In the genomic region with DNA sequence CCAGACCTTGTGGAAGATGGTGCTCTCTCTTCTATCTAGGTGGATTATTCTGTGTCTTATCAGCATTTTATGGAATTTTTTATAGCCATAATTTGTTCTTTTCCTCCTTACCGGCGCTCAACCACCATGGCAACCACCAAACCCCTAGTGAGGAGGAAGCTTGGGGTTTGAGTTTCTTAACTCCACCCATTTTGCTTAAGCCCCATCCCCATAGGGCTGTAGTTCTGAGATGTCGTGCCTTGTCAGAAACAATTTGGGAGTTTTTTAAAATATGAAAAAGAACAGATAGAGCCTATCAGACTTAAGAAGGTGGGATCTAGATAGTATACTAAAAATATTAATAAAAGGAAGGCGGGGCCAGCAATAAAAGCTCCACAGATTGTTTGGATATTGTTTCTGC, we compare ENCODE assay signal across 6 cellular contexts.
DNase-seq lines count a peak whose midpoint lies in the region; TF ChIP-seq lines count a peak whose summit lies in the region.

No MANE protein-coding gene starts in this region.

- no peaks in the 10 kb centered on the region for H3K27me3 ChIP-seq in parathyroid adenoma (ENCODE audit: control insufficient read depth, insufficient read depth, low read length)

- H3K36me3 ChIP-seq in parathyroid adenoma (ENCODE audit: control insufficient read depth, insufficient read depth, low read length), result no peaks in the 10 kb centered on the region

- H3K9me3 ChIP-seq in parathyroid adenoma (ENCODE audit: control insufficient read depth, low read length), result no peaks in the 10 kb centered on the region

- H3K4me2 ChIP-seq in parathyroid adenoma (ENCODE audit: low read length), result peak overlapping the region; percentile 100

- H2AFZ ChIP-seq in parathyroid adenoma, result no peak overlapping the region

- H3K27ac ChIP-seq in parathyroid adenoma, result peak overlapping the region; percentile 97

- peaks cover 37% of the 10 kb centered on the region for H3K79me2 ChIP-seq in parathyroid adenoma

- H3K4me3 ChIP-seq in choroid plexus epithelial cell (ENCODE audit: low read depth, low read length) (peak overlapping the region; percentile 96), parathyroid adenoma (ENCODE audit: low read depth, low read length) (peak overlapping the region; percentile 99)

- DNase-seq in CD1c-positive myeloid dendritic cell (ENCODE audit: extremely low spot score), result peak; percentile 48
- DNase-seq in MV-4-11 (lab: John Stamatoyannopoulos, UW), result peak; percentile 58
- peak; percentile 82 for DNase-seq in choroid plexus epithelial cell (ENCODE audit: low read depth)
- DNase-seq in NCI-H1092 treated with DMSO at 0.1 percent for 48 hours (lab: John Stamatoyannopoulos, UW), result no peak
- DNase-seq in T1000 (lab: John Stamatoyannopoulos, UW), result no peak

- peak overlapping the region; percentile 51 for H3K9ac ChIP-seq in parathyroid adenoma

- TF ChIP-seq CTCF in choroid plexus epithelial cell (conservative IDR thresholded peaks at IDR 0.05; ENCODE audit: low read depth, low read length) (no peak), parathyroid adenoma (IDR thresholded peaks at IDR 0.05) (no peak)

- H3K4me1 ChIP-seq in parathyroid adenoma, result peaks cover 15% of the 10 kb centered on the region

Comparison
In these comparisons a context has a peak if more than half of its experiments do, and no peak if none do; other contexts are left out.
1. DNase-seq: peak in CD1c-positive myeloid dendritic cell (single experiment), MV-4-11 (single experiment) and choroid plexus epithelial cell (single experiment); none in NCI-H1092 treated with DMSO at 0.1 percent for 48 hours (single experiment) and T1000 (single experiment).